In the genomic region with DNA sequence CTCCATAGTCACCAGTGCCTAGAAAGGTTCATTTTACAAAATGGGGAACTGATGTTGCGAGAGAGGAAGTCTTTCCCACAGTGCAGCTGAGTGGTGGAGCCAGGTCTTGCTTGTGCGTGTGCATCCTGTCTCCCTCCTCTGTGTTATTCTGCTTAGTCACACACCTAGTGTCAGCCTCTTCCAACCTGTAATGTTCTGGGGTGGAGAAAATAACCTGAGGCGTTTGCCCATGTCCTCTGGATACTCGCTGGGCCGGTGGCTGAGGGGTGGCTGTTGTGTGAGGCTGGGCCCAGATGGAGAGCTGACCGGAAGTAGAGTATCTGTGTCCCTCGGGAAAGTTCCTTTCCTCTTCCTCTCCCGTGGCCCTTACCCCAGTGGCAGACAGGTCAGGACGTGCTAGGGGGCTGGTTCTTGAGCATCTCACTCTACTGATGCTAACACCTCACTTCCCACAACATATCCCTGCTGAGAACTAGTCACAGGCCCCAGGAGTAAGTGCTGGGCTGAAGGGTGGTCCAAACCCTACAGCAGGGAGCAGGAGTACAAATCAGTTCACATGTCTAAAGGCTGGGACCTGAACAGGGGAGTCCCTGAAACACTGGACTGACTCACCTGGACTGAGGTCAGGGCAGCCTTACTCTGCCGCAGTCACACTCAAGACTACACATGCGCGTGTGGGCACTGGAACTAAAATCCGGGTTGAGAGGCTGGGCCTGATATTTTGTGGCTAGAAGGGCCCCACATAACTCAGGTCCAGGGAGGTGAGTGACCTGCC, we compare ENCODE assay signal across 9 cellular contexts. TPM values are rescaled to one million over a fixed set of nuclear protein-coding genes. Genes with fewer than 3 reads are reported as not detected.
DNase-seq lines count a peak whose midpoint lies in the region; ATAC-seq and TF ChIP-seq lines count a peak whose summit lies in the region.
"Had no signal": no experiment of that assay in that cellular context is flagged by ENCODE, and none has a peak within 500 bp of the region (broad histone marks: within the 10 kb centered on the region; RNA-seq: fewer than 3 reads in every experiment).

No MANE protein-coding gene starts in this region.

- no peaks in the 10 kb centered on the region for H3K27me3 Mint-ChIP-seq in activated CD4-positive, alpha-beta memory T cell treated with anti-CD3 and anti-CD28 coated beads for 36 hours

- no peaks in the 10 kb centered on the region for H3K27me3 ChIP-seq in HL-60 (ENCODE audit: insufficient read depth, poor library complexity, severe bottlenecking)

- H3K4me3 Mint-ChIP-seq in activated CD4-positive, alpha-beta memory T cell treated with anti-CD3 and anti-CD28 coated beads for 36 hours, result no peak overlapping the region

- peaks cover 41% of the 10 kb centered on the region for H3K4me1 Mint-ChIP-seq in activated CD4-positive, alpha-beta memory T cell treated with anti-CD3 and anti-CD28 coated beads for 36 hours (ENCODE audit: low read depth)

- no peak for TF ChIP-seq POLR2A in GM18505 (IDR thresholded peaks at IDR 0.05; ENCODE audit: borderline replicate concordance, extremely low read depth, insufficient read depth, insufficient read length)

- CTCF ChIA-PET in activated CD4-positive, alpha-beta memory T cell treated with anti-CD3 and anti-CD28 coated beads for 36 hours (lab: Charles Lee), result interaction anchor here (2.2 kb wide), 1 partner anchor 8 kb away, joined by 13 read pairs; the partner anchor contains the start of gene MLF2

- DNase-seq in HL-60 (ENCODE audit: low read depth in 1 of 2, low spot score in 1 of 2) (peak in 1 of 2 experiments; percentile 93), left lobe of liver (ENCODE audit: low spot score) (no peak), amygdala (lab: John Stamatoyannopoulos, UW) (no peak)
- DNase-seq in activated CD4-positive, alpha-beta memory T cell treated with anti-CD3 and anti-CD28 coated beads for 36 hours, result peak; percentile 43
- DNase-seq: COR-L47 had no signal

- peak; percentile 45 for ATAC-seq in left lobe of liver
- no peak for ATAC-seq in GM21381 (IDR thresholded peaks at IDR 0.05; ENCODE audit: unreplicated experiment)
- ATAC-seq in GM18861 (IDR thresholded peaks at IDR 0.05; ENCODE audit: unreplicated experiment), result no peak
- no peak for ATAC-seq in GM18505 (IDR thresholded peaks at IDR 0.05; ENCODE audit: unreplicated experiment)

- peaks cover 16% of the 10 kb centered on the region for H3K9me3 Mint-ChIP-seq in activated CD4-positive, alpha-beta memory T cell treated with anti-CD3 and anti-CD28 coated beads for 36 hours

- H3K27ac ChIP-seq in 22Rv1 (peak overlapping the region; percentile 22; the same call in 1 of the 2 replicates), HL-60 (replicated peaks) (peak overlapping the region; percentile 75)

- TF ChIP-seq CTCF in 22Rv1 (IDR thresholded peaks at IDR 0.05), result no peak
- TF ChIP-seq CTCF in HL-60 (IDR thresholded peaks at IDR 0.05; ENCODE audit: insufficient read depth, low read length), result no peak

- peak overlapping the region; percentile 82 for H3K27ac Mint-ChIP-seq in activated CD4-positive, alpha-beta memory T cell treated with anti-CD3 and anti-CD28 coated beads for 36 hours

- intact Hi-C loops in activated CD4-positive, alpha-beta memory T cell treated with anti-CD3 and anti-CD28 coated beads for 36 hours (cut with micrococcal nuclease), result no loop called here

- peaks cover 39% of the 10 kb centered on the region for H3K36me3 Mint-ChIP-seq in activated CD4-positive, alpha-beta memory T cell treated with anti-CD3 and anti-CD28 coated beads for 36 hours

- POLR2A ChIA-PET in activated CD4-positive, alpha-beta memory T cell treated with anti-CD3 and anti-CD28 coated beads for 36 hours (lab: Charles Lee), result interaction anchor here (0.9 kb wide), 1 partner anchor 57 kb away, joined by 3 read pairs; the partner anchor contains the start of gene ZNF384

- no peak overlapping the region for H3K4me3 ChIP-seq in HL-60 (replicated peaks; ENCODE audit: insufficient read depth, low read length)

RNA-seq across cellular contexts. Expression of gene MLF2, which starts 7.0 kb away (rescaled TPM):
- 100 to 1,000 TPM; 140 to 141 TPM for total RNA-seq in activated CD4-positive, alpha-beta memory T cell treated with anti-CD3 and anti-CD28 coated beads for 36 hours
- total RNA-seq in left lobe of liver, result 133 TPM

RNA-seq across cellular contexts. Expression of gene PTMS, which starts 20.2 kb away (rescaled TPM):
- 100 to 1,000 TPM; 104 to 109 TPM for total RNA-seq in activated CD4-positive, alpha-beta memory T cell treated with anti-CD3 and anti-CD28 coated beads for 36 hours
- 406 TPM for total RNA-seq in left lobe of liver

RNA-seq across cellular contexts. Expression of gene COPS7A, which starts 22.1 kb away (rescaled TPM):
- total RNA-seq in activated CD4-positive, alpha-beta memory T cell treated with anti-CD3 and anti-CD28 coated beads for 36 hours, result 10 to 100 TPM; 37.6 to 39.4 TPM
- total RNA-seq in left lobe of liver, result 31.1 TPM

RNA-seq across cellular contexts. Expression of gene LAG3, which starts 26.4 kb away (rescaled TPM):
- total RNA-seq in activated CD4-positive, alpha-beta memory T cell treated with anti-CD3 and anti-CD28 coated beads for 36 hours, result 100 to 1,000 TPM; 169 to 172 TPM
- total RNA-seq in left lobe of liver, result 2.8 TPM

RNA-seq across cellular contexts. Expression of gene CD4, which starts 43.4 kb away (rescaled TPM):
- 100 to 1,000 TPM; 290 to 300 TPM for total RNA-seq in activated CD4-positive, alpha-beta memory T cell treated with anti-CD3 and anti-CD28 coated beads for 36 hours
- 22.7 TPM for total RNA-seq in left lobe of liver
